Comparison of ENCODE assay signal across 2 cellular contexts in genomic region chr10:49140306-49141175, GRCh38.
TF ChIP-seq lines count a peak whose summit lies in the region.

No MANE protein-coding gene starts in this region.

TF ChIP-seq in A549, 52 proteins besides CTCF, POLR2A, EP300 and RAD21:
- TF ChIP-seq GATA3 (IDR thresholded peaks at IDR 0.05; ENCODE audit: borderline replicate concordance) (no peak), ZNF302 (CRISPR knock-in tag; IDR thresholded peaks at IDR 0.05) (no peak), JUN (IDR thresholded peaks at IDR 0.05) (no peak), HMGXB4 (CRISPR knock-in tag; IDR thresholded peaks at IDR 0.05; ENCODE audit: borderline replicate concordance) (no peak), TP53 (CRISPR knock-in tag; IDR thresholded peaks at IDR 0.05) (no peak), RNF2 (IDR thresholded peaks at IDR 0.05; ENCODE audit: borderline replicate concordance, low read depth) (no peak), MAZ (IDR thresholded peaks at IDR 0.05; ENCODE audit: borderline replicate concordance, low read depth, low read length) (no peak), REST (IDR thresholded peaks at IDR 0.05) (no peak), RFX5 (IDR thresholded peaks at IDR 0.05) (no peak), PHF8 (IDR thresholded peaks at IDR 0.05; ENCODE audit: borderline replicate concordance, low read depth) (no peak), USF2 (IDR thresholded peaks at IDR 0.05) (no peak), NPAS2 (CRISPR knock-in tag; IDR thresholded peaks at IDR 0.05; ENCODE audit: borderline replicate concordance) (no peak), ATOH8 (CRISPR knock-in tag; IDR thresholded peaks at IDR 0.05; ENCODE audit: low read depth) (no peak), PBX3 (IDR thresholded peaks at IDR 0.05) (no peak)
TF ChIP-seq in A549: peak in this region for 0.

TF ChIP-seq in K562, 482 proteins besides CTCF, POLR2A, EP300 and RAD21:
- no peak for TF ChIP-seq HMG20B (CRISPR knock-in tag; IDR thresholded peaks at IDR 0.05)
- TF ChIP-seq ZFP1 (CRISPR knock-in tag; IDR thresholded peaks at IDR 0.05): no peak
- no peak for TF ChIP-seq ETV1 (tag; conservative IDR thresholded peaks at IDR 0.05; ENCODE audit: low read depth)
- TF ChIP-seq ZNF280B (CRISPR knock-in tag; IDR thresholded peaks at IDR 0.05): no peak
- no peak for TF ChIP-seq TCF7L2 (IDR thresholded peaks at IDR 0.05; ENCODE audit: low read depth, low read length)
- no peak for TF ChIP-seq DACH1 (IDR thresholded peaks at IDR 0.05; ENCODE audit: partially characterized antibody)
- no peak for TF ChIP-seq HDGF (IDR thresholded peaks at IDR 0.05)
- no peak for TF ChIP-seq ELK1 (CRISPR knock-in tag; IDR thresholded peaks at IDR 0.05)
- TF ChIP-seq POLR2AphosphoS5 (IDR thresholded peaks at IDR 0.05; ENCODE audit: control insufficient read depth, insufficient read depth, low read depth, low read length): no peak
- no peak for TF ChIP-seq HEY1 (CRISPR knock-in tag; IDR thresholded peaks at IDR 0.05; ENCODE audit: borderline replicate concordance)
- no peak for TF ChIP-seq CREB5 (CRISPR knock-in tag; IDR thresholded peaks at IDR 0.05)
- no peak for TF ChIP-seq SIN3A (IDR thresholded peaks at IDR 0.05; ENCODE audit: borderline replicate concordance in 2 of 2, control insufficient read depth in 1 of 2, low read depth in 2 of 2, low read length in 2 of 2)
- TF ChIP-seq RNF219 (CRISPR knock-in tag; IDR thresholded peaks at IDR 0.05): no peak
- TF ChIP-seq TEAD4 (IDR thresholded peaks at IDR 0.05; ENCODE audit: low read length): no peak
- TF ChIP-seq TEAD4 (CRISPR knock-in tag; IDR thresholded peaks at IDR 0.05; ENCODE audit: borderline replicate concordance): no peak
- no peak for TF ChIP-seq E4F1 (CRISPR knock-in tag; IDR thresholded peaks at IDR 0.05; ENCODE audit: borderline replicate concordance)
- no peak for TF ChIP-seq CLOCK (CRISPR knock-in tag; IDR thresholded peaks at IDR 0.05; ENCODE audit: borderline replicate concordance)
